ENCODE assay signal across 8 cellular contexts in genomic region chr17:76246080-76247066, GRCh38. TPM values are rescaled to one million over a fixed set of nuclear protein-coding genes. Genes with fewer than 3 reads are reported as not detected.
DNase-seq lines count a peak whose midpoint lies in the region; ATAC-seq, FAIRE-seq and TF ChIP-seq lines count a peak whose summit lies in the region.

No MANE protein-coding gene starts in this region.

- H3K27me3 ChIP-seq in right cardiac atrium (ENCODE audit: control insufficient read depth, insufficient read depth), result no peaks in the 10 kb centered on the region

- TF ChIP-seq POLR2A in GM12891 (IDR thresholded peaks at IDR 0.05; ENCODE audit: low read depth, low read length), result peak; percentile 68

- no peaks in the 10 kb centered on the region for H3K9me3 ChIP-seq in right cardiac atrium (ENCODE audit: control insufficient read depth, low read length)

- WGBS in right cardiac atrium, result 71% methylated on average over 7 of the region's 7 CpGs

- H3K27ac ChIP-seq in right cardiac atrium (ENCODE audit: low read length), result no peak overlapping the region

- ATAC-seq in GM21390 (IDR thresholded peaks at IDR 0.05; ENCODE audit: unreplicated experiment) (peak; percentile 94), HG03565 (IDR thresholded peaks at IDR 0.05; ENCODE audit: unreplicated experiment) (peak; percentile 91), right cardiac atrium (no peak)

- no peak overlapping the region for H3K4me3 ChIP-seq in right cardiac atrium (ENCODE audit: low read length)

- FAIRE-seq in GM12891 (lab: Jason Lieb, UNC), result peak; percentile 98

- no peaks in the 10 kb centered on the region for H3K4me1 ChIP-seq in right cardiac atrium (ENCODE audit: control insufficient read depth, insufficient read depth, low read length)

- intact Hi-C loops in right cardiac atrium (cut with DNase I), result no loop called here

- DNase-seq in GM12891 (ENCODE audit: insufficient read length, low spot score), result peak; percentile 72
- DNase-seq in activated T-cell treated with anti-CD3 and anti-CD28 coated beads, Interleukin-2, amount 50 U/mL, for 48 hours, result peak; percentile 69 to 76
- DNase-seq in myocyte (ENCODE audit: low read depth), result peak; percentile 92
- no peak for DNase-seq in SW 1271 (lab: John Stamatoyannopoulos, UW)
- DNase-seq in right cardiac atrium, result no peak
- DNase-seq in effector CD8-positive, alpha-beta T cell (lab: John Stamatoyannopoulos, UW), result no peak

TF ChIP-seq in GM12891, 5 proteins besides CTCF, POLR2A, EP300 and RAD21:
- TF ChIP-seq PAX5 (IDR thresholded peaks at IDR 0.05; ENCODE audit: insufficient read depth, low read length, severe bottlenecking) (peak; percentile 28), SPI1 (IDR thresholded peaks at IDR 0.05; ENCODE audit: low read depth, low read length) (peak; percentile 81), POLR2AphosphoS5 (IDR thresholded peaks at IDR 0.05; ENCODE audit: low read depth, low read length) (peak; percentile 65), TAF1 (IDR thresholded peaks at IDR 0.05; ENCODE audit: low read depth, low read length) (0 out of 2 replicates have a peak, but pooled peaks have one; percentile 52), POU2F2 (IDR thresholded peaks at IDR 0.05; ENCODE audit: low read depth, low read length) (no peak)

RNA-seq across cellular contexts. Expression of gene RNF157, which starts 6.1 kb away (rescaled TPM):
- 0.47 TPM for polyA plus RNA-seq in GM12891 (2012; ENCODE audit: low read depth, missing spikeins)
- total RNA-seq in myocyte (6.0 and 7.1 TPM in 2 replicates), right cardiac atrium (10 to 100 TPM; 10.2 to 18.8 (median 13.9) TPM)
- polyA plus RNA-seq in myocyte (2012), result 3.6 TPM
- polyA plus RNA-seq in right cardiac atrium, result 12.1 TPM

RNA-seq across cellular contexts. Expression of gene UBALD2, which starts 18.8 kb away (rescaled TPM):
- polyA plus RNA-seq in GM12891 (2012; ENCODE audit: low read depth, missing spikeins), result 86.1 TPM
- total RNA-seq in myocyte (5.1 and 5.4 TPM in 2 replicates), right cardiac atrium (10 to 100 TPM; 19.8 to 28.9 (median 24.5) TPM)
- 17.1 TPM for polyA plus RNA-seq in myocyte (2012)
- 19.5 TPM for polyA plus RNA-seq in right cardiac atrium

Comparison
In these comparisons a context has a peak if more than half of its experiments do, and no peak if none do; other contexts are left out.
1. DNase-seq: peak in GM12891 (single experiment), activated T-cell treated with anti-CD3 and anti-CD28 coated beads, Interleukin-2, amount 50 U/mL, for 48 hours (2 of 2) and myocyte (single experiment); none in SW 1271 (0 of 2), right cardiac atrium (0 of 3) and effector CD8-positive, alpha-beta T cell (single experiment).
2. ATAC-seq: peak in GM21390 (single experiment) and HG03565 (single experiment); none in right cardiac atrium (0 of 2).